ENCODE assay signal across 8 cellular contexts in the genomic region with DNA sequence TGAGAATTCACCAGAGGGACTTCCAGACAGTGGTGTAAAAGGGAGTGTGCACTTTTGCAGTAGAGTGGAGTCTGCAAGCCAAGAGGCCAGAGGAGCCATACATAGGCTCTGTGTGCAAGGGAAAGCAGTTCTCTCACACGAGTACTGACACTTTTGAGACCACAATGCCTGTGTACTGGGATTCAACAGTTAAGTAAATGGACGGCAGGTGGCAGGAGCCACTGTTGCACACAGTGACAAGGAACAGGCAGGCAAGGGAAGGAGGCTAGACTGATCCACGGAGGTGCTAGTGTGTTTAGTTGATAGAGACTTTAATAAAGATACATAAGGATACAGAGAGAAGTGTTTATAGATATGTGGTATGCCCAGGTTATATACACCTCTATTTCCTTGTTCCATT.
DNase-seq lines count a peak whose midpoint lies in the region; ATAC-seq and TF ChIP-seq lines count a peak whose summit lies in the region.

No MANE protein-coding gene starts in this region.

- no peak overlapping the region for H3K4me3 ChIP-seq in left ventricle myocardium inferior

- intact Hi-C loops in activated CD8-positive, alpha-beta T cell treated with anti-CD3 and anti-CD28 coated beads for 36 hours (cut with micrococcal nuclease), result no loop called here
- intact Hi-C loops in left ventricle myocardium inferior (cut with micrococcal nuclease), result no loop called here
- intact Hi-C loops in activated naive CD4-positive, alpha-beta T cell treated with anti-CD3 and anti-CD28 coated beads for 36 hours (cut with micrococcal nuclease), result no loop called here

- peaks cover 65% of the 10 kb centered on the region for H3K4me1 Mint-ChIP-seq in activated T-cell treated with anti-CD3 and anti-CD28 coated beads, Interleukin-2, amount 50 U/mL, for 24 hours (ENCODE audit: low read depth)
- peaks cover 53% of the 10 kb centered on the region for H3K4me1 Mint-ChIP-seq in activated CD8-positive, alpha-beta T cell treated with anti-CD3 and anti-CD28 coated beads for 36 hours (ENCODE audit: low read depth)
- peaks cover 60% of the 10 kb centered on the region for H3K4me1 Mint-ChIP-seq in activated naive CD4-positive, alpha-beta T cell treated with anti-CD3 and anti-CD28 coated beads for 36 hours (ENCODE audit: low read depth)

- ATAC-seq in activated CD8-positive, alpha-beta T cell treated with anti-CD3 and anti-CD28 coated beads for 36 hours, result no peak
- ATAC-seq in HG02840 (IDR thresholded peaks at IDR 0.05; ENCODE audit: low FRiP score, unreplicated experiment), result no peak

- H3K9me3 ChIP-seq in left ventricle myocardium inferior (replicated peaks), result no peaks in the 10 kb centered on the region

- TF ChIP-seq CTCF in activated CD8-positive, alpha-beta T cell treated with anti-CD3 and anti-CD28 coated beads for 36 hours (IDR thresholded peaks at IDR 0.05), result no peak
- TF ChIP-seq CTCF in left ventricle myocardium inferior (IDR thresholded peaks at IDR 0.05; ENCODE audit: borderline replicate concordance), result peak; percentile 43

- no peaks in the 10 kb centered on the region for H3K27me3 ChIP-seq in left ventricle myocardium inferior (ENCODE audit: low read depth)

- peak overlapping the region; percentile 63 for H3K27ac Mint-ChIP-seq in activated T-cell treated with anti-CD3 and anti-CD28 coated beads, Interleukin-2, amount 50 U/mL, for 24 hours
- peak overlapping the region; percentile 80 for H3K27ac Mint-ChIP-seq in activated CD8-positive, alpha-beta T cell treated with anti-CD3 and anti-CD28 coated beads for 36 hours
- H3K27ac Mint-ChIP-seq in activated naive CD4-positive, alpha-beta T cell treated with anti-CD3 and anti-CD28 coated beads for 36 hours, result no peak overlapping the region

- POLR2A ChIA-PET in activated CD8-positive, alpha-beta T cell treated with anti-CD3 and anti-CD28 coated beads for 36 hours (lab: Charles Lee), result interaction anchor here (0.6 kb wide), 1 partner anchor 246 kb away, joined by 4 read pairs; no protein-coding TSS in a partner anchor

- no peak for DNase-seq in activated T-cell treated with anti-CD3 and anti-CD28 coated beads, Interleukin-2, amount 50 U/mL, for 24 hours
- DNase-seq in activated T-cell treated with anti-CD3 and anti-CD28 coated beads for 4 hours (no peak), left ventricle myocardium inferior (peak; percentile 14), 8988T (no peak)
- DNase-seq in activated CD8-positive, alpha-beta T cell treated with anti-CD3 and anti-CD28 coated beads for 36 hours, result peak; percentile 20
- no peak for DNase-seq in activated naive CD4-positive, alpha-beta T cell treated with anti-CD3 and anti-CD28 coated beads for 36 hours

- H3K9me3 Mint-ChIP-seq in activated T-cell treated with anti-CD3 and anti-CD28 coated beads, Interleukin-2, amount 50 U/mL, for 24 hours, result no peaks in the 10 kb centered on the region
- no peaks in the 10 kb centered on the region for H3K9me3 Mint-ChIP-seq in activated CD8-positive, alpha-beta T cell treated with anti-CD3 and anti-CD28 coated beads for 36 hours
- H3K9me3 Mint-ChIP-seq in activated naive CD4-positive, alpha-beta T cell treated with anti-CD3 and anti-CD28 coated beads for 36 hours, result no peaks in the 10 kb centered on the region

- no peak overlapping the region for H3K4me3 Mint-ChIP-seq in activated T-cell treated with anti-CD3 and anti-CD28 coated beads, Interleukin-2, amount 50 U/mL, for 24 hours
- H3K4me3 Mint-ChIP-seq in activated CD8-positive, alpha-beta T cell treated with anti-CD3 and anti-CD28 coated beads for 36 hours, result no peak overlapping the region
- no peak overlapping the region for H3K4me3 Mint-ChIP-seq in activated naive CD4-positive, alpha-beta T cell treated with anti-CD3 and anti-CD28 coated beads for 36 hours

- no peaks in the 10 kb centered on the region for H3K27me3 Mint-ChIP-seq in activated T-cell treated with anti-CD3 and anti-CD28 coated beads, Interleukin-2, amount 50 U/mL, for 24 hours
- no peaks in the 10 kb centered on the region for H3K27me3 Mint-ChIP-seq in activated CD8-positive, alpha-beta T cell treated with anti-CD3 and anti-CD28 coated beads for 36 hours
- H3K27me3 Mint-ChIP-seq in activated naive CD4-positive, alpha-beta T cell treated with anti-CD3 and anti-CD28 coated beads for 36 hours (ENCODE audit: low read depth), result no peaks in the 10 kb centered on the region

- H3K36me3 ChIP-seq in left ventricle myocardium inferior, result no peaks in the 10 kb centered on the region

- H3K27ac ChIP-seq in left ventricle myocardium inferior (replicated peaks) (peak overlapping the region; percentile 84), temporal lobe (ENCODE audit: low read depth, low read length) (peak overlapping the region; percentile 77)

- peaks cover 99% of the 10 kb centered on the region for H3K4me1 ChIP-seq in left ventricle myocardium inferior

- H3K36me3 Mint-ChIP-seq in activated T-cell treated with anti-CD3 and anti-CD28 coated beads, Interleukin-2, amount 50 U/mL, for 24 hours (ENCODE audit: low read depth), result no peaks in the 10 kb centered on the region
- no peaks in the 10 kb centered on the region for H3K36me3 Mint-ChIP-seq in activated CD8-positive, alpha-beta T cell treated with anti-CD3 and anti-CD28 coated beads for 36 hours (ENCODE audit: low read depth)
- no peaks in the 10 kb centered on the region for H3K36me3 Mint-ChIP-seq in activated naive CD4-positive, alpha-beta T cell treated with anti-CD3 and anti-CD28 coated beads for 36 hours (ENCODE audit: low read depth)

- CTCF ChIA-PET in activated CD8-positive, alpha-beta T cell treated with anti-CD3 and anti-CD28 coated beads for 36 hours (lab: Charles Lee), result no interaction called here
- CTCF ChIA-PET in activated naive CD4-positive, alpha-beta T cell treated with anti-CD3 and anti-CD28 coated beads for 36 hours (lab: Charles Lee), result no interaction called here

Comparison
In these comparisons a context has a peak if more than half of its experiments do, and no peak if none do; other contexts are left out.
1. DNase-seq: peak in activated CD8-positive, alpha-beta T cell treated with anti-CD3 and anti-CD28 coated beads for 36 hours (single experiment) and left ventricle myocardium inferior (single experiment); none in activated T-cell treated with anti-CD3 and anti-CD28 coated beads, Interleukin-2, amount 50 U/mL, for 24 hours (single experiment), activated T-cell treated with anti-CD3 and anti-CD28 coated beads for 4 hours (single experiment), 8988T (single experiment) and activated naive CD4-positive, alpha-beta T cell treated with anti-CD3 and anti-CD28 coated beads for 36 hours (single experiment).